9 cellular contexts compared by ENCODE assay signal in the genomic region with DNA sequence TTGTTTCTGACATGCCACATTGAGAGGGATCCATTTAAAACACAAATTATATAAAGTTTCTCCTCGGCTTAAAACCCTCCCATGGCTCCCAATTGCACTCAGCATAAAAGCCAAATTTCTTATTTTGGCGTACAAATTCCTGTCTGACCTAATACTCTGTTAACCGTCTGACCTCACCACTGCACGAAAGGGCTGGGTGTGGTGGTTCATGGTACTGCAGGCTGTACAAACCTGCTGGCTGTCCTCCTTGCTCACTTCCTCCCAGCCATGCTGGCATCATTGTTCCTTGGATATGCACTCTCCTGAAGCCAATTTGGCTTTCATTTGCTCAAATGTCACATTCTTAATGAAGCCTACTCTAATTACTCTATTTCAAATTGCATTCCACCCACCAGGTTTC.
DNase-seq lines count a peak whose midpoint lies in the region; ATAC-seq and TF ChIP-seq lines count a peak whose summit lies in the region.
"Had no signal": no experiment of that assay in that cellular context is flagged by ENCODE, and none has a peak within 500 bp of the region (broad histone marks: within the 10 kb centered on the region; RNA-seq: fewer than 3 reads in every experiment).

No MANE protein-coding gene starts in this region.

- H3K27ac ChIP-seq in left ventricle myocardium inferior (replicated peaks): no peak overlapping the region
- no peak overlapping the region for H3K27ac ChIP-seq in MM.1S (ENCODE audit: low read length)

- DNase-seq in left ventricle myocardium inferior (no peak), Right ventricle myocardium inferior (ENCODE audit: missing footprints) (no peak), MM.1S (no peak), epithelial cell of proximal tubule (ENCODE audit: low read depth) (no peak), type B pancreatic cell (ENCODE audit: extremely low spot score, unreplicated experiment) (no peak), putamen (ENCODE audit: low spot score) (no peak), HAP-1 (ENCODE audit: low spot score in 2 of 2) (no peak)
- no peak for DNase-seq in activated CD4-positive, alpha-beta memory T cell treated with anti-CD3 and anti-CD28 coated beads for 36 hours
- DNase-seq: NCI-H2029 had no signal

- no peaks in the 10 kb centered on the region for H4K20me1 ChIP-seq in MM.1S (ENCODE audit: insufficient read depth, low read length)

- H3K4me1 ChIP-seq in left ventricle myocardium inferior (no peaks in the 10 kb centered on the region), MM.1S (ENCODE audit: low read length) (no peaks in the 10 kb centered on the region), HAP-1 (no peaks in the 10 kb centered on the region)

- H3K4me2 ChIP-seq in MM.1S (ENCODE audit: low read depth, low read length): no peak overlapping the region

- H3K9me3 Mint-ChIP-seq in type B pancreatic cell: no peaks in the 10 kb centered on the region
- H3K9me3 Mint-ChIP-seq in activated CD4-positive, alpha-beta memory T cell treated with anti-CD3 and anti-CD28 coated beads for 36 hours: no peaks in the 10 kb centered on the region

- no peaks in the 10 kb centered on the region for H3K4me1 Mint-ChIP-seq in type B pancreatic cell (ENCODE audit: unreplicated experiment)
- H3K4me1 Mint-ChIP-seq in activated CD4-positive, alpha-beta memory T cell treated with anti-CD3 and anti-CD28 coated beads for 36 hours (ENCODE audit: low read depth): no peaks in the 10 kb centered on the region

- TF ChIP-seq CTCF in left ventricle myocardium inferior (IDR thresholded peaks at IDR 0.05; ENCODE audit: borderline replicate concordance) (peak; percentile 61), MM.1S (IDR thresholded peaks at IDR 0.05; ENCODE audit: low read length) (peak; percentile 23; the same call in 1 of the 2 replicates), epithelial cell of proximal tubule (conservative IDR thresholded peaks at IDR 0.05; ENCODE audit: low read depth, low read length) (peak; percentile 31), type B pancreatic cell (conservative IDR thresholded peaks at IDR 0.05) (peak; percentile 67)

- no peak overlapping the region for H3K27ac Mint-ChIP-seq in type B pancreatic cell
- no peak overlapping the region for H3K27ac Mint-ChIP-seq in activated CD4-positive, alpha-beta memory T cell treated with anti-CD3 and anti-CD28 coated beads for 36 hours

- no peaks in the 10 kb centered on the region for H3K79me2 ChIP-seq in MM.1S (ENCODE audit: low read length)

- no peak overlapping the region for H3K9ac ChIP-seq in MM.1S (ENCODE audit: low read length)

- ATAC-seq in Right ventricle myocardium inferior: no peak

- no peaks in the 10 kb centered on the region for H3K9me3 ChIP-seq in left ventricle myocardium inferior (replicated peaks)
- no peaks in the 10 kb centered on the region for H3K9me3 ChIP-seq in MM.1S (replicated peaks; ENCODE audit: insufficient read depth, low read length)
- H3K9me3 ChIP-seq in HAP-1: no peaks in the 10 kb centered on the region

- H3K4me3 Mint-ChIP-seq in type B pancreatic cell: no peak overlapping the region
- H3K4me3 Mint-ChIP-seq in activated CD4-positive, alpha-beta memory T cell treated with anti-CD3 and anti-CD28 coated beads for 36 hours: no peak overlapping the region

- POLR2A ChIA-PET in activated CD4-positive, alpha-beta memory T cell treated with anti-CD3 and anti-CD28 coated beads for 36 hours (lab: Charles Lee): no interaction called here

- in situ Hi-C loops in HAP-1 (cut with MboI; ENCODE audit: low sequenced_read_pairs): no loop called here

- no peaks in the 10 kb centered on the region for H3K36me3 Mint-ChIP-seq in type B pancreatic cell
- no peaks in the 10 kb centered on the region for H3K36me3 Mint-ChIP-seq in activated CD4-positive, alpha-beta memory T cell treated with anti-CD3 and anti-CD28 coated beads for 36 hours

- H2AFZ ChIP-seq in MM.1S (ENCODE audit: low read length): no peak overlapping the region

- intact Hi-C loops in left ventricle myocardium inferior (cut with micrococcal nuclease) (no loop called here), Right ventricle myocardium inferior (cut with DNase I) (no loop called here)
- intact Hi-C loops in activated CD4-positive, alpha-beta memory T cell treated with anti-CD3 and anti-CD28 coated beads for 36 hours (cut with micrococcal nuclease): no loop called here

- H3K9me2 ChIP-seq in MM.1S (replicated peaks; ENCODE audit: insufficient read depth, low read length): no peaks in the 10 kb centered on the region

- H3K27me3 ChIP-seq in left ventricle myocardium inferior (ENCODE audit: low read depth) (no peaks in the 10 kb centered on the region), MM.1S (replicated peaks; ENCODE audit: insufficient read depth, low read length) (no peaks in the 10 kb centered on the region), HAP-1 (ENCODE audit: low read depth) (no peaks in the 10 kb centered on the region)

- peaks cover 52% of the 10 kb centered on the region for H3K27me3 Mint-ChIP-seq in type B pancreatic cell
- H3K27me3 Mint-ChIP-seq in activated CD4-positive, alpha-beta memory T cell treated with anti-CD3 and anti-CD28 coated beads for 36 hours: peaks cover 8% of the 10 kb centered on the region

- no peaks in the 10 kb centered on the region for H3K36me3 ChIP-seq in left ventricle myocardium inferior
- H3K36me3 ChIP-seq in MM.1S (replicated peaks; ENCODE audit: insufficient read depth, low read length): no peaks in the 10 kb centered on the region
- no peaks in the 10 kb centered on the region for H3K36me3 ChIP-seq in HAP-1 (replicated peaks)

- CTCF ChIA-PET in activated CD4-positive, alpha-beta memory T cell treated with anti-CD3 and anti-CD28 coated beads for 36 hours (lab: Charles Lee): no interaction called here

- H3K4me3 ChIP-seq in left ventricle myocardium inferior (no peak overlapping the region), MM.1S (ENCODE audit: low read length) (no peak overlapping the region), epithelial cell of proximal tubule (ENCODE audit: low read depth, low read length) (no peak overlapping the region), HAP-1 (no peak overlapping the region)

- H3F3A ChIP-seq in MM.1S (ENCODE audit: insufficient read depth, low read length): no peaks in the 10 kb centered on the region
